In genomic region chr1:267815-268214, GRCh38 we compare ENCODE assay signal across 8 cellular contexts.
A peak's percentile ranks its signal among the peaks of the same experiment; 100 is the strongest.
DNase-seq lines count a peak whose midpoint lies in the region; TF ChIP-seq lines count a peak whose summit lies in the region.
"Not testable (repeated sequence)": the region's sequence is repeated elsewhere in the genome, so short reads cannot be mapped to it uniquely, and the experiment has no call there.

No MANE protein-coding gene starts in this region.

- DNase-seq in ELF-1 (ENCODE audit: low read depth, low spot score) = peak; percentile 4
- peak; percentile 67 for DNase-seq in NCI-H460 (ENCODE audit: extremely low read depth, low read depth)
- peak; percentile 57 to 60 for DNase-seq in activated CD4-positive, alpha-beta T cell treated with anti-CD3 and anti-CD28 coated beads, Interleukin-2, amount 50 U/mL, for 4 hours
- peak; percentile 11 to 74 for DNase-seq in ascending aorta (ENCODE audit: low spot score in 2 of 2)
- DNase-seq in fibroblast of the conjunctiva (ENCODE audit: low read depth) = peak; percentile 35
- DNase-seq in medulla oblongata (ENCODE audit: extremely low spot score) = peak; percentile 42
- DNase-seq in spleen = peak; percentile 86
- peak; percentile 87 for DNase-seq in testis

- not testable (repeated sequence) for H3K4me1 ChIP-seq in ascending aorta, spleen, testis

- intact Hi-C loops in ascending aorta (cut with DNase I); spleen (cut with DNase I; ENCODE audit: low total_unique reads); testis (cut with DNase I; ENCODE audit: low total_unique reads): not testable (repeated sequence)

- 0 to 36% (median 14%) methylated on average over 4 to 5 of the region's 5 CpGs for WGBS in spleen, 5 donors
- 15 to 17% methylated on average over 5 of the region's 5 CpGs for WGBS in testis, 2 donors

- H3K9me3 ChIP-seq in ascending aorta, spleen, testis: not testable (repeated sequence)

- H3K27me3 ChIP-seq in ascending aorta; spleen (replicated peaks in 1 of 7); testis: not testable (repeated sequence)

- not testable (repeated sequence) for H3K36me3 ChIP-seq in ascending aorta; spleen; testis (ENCODE audit: low read depth, missing control alignments)

- peak; percentile 15 to 45 (median 30) for TF ChIP-seq CTCF in ascending aorta (IDR thresholded peaks at IDR 0.05)
- peak in 9 of 11 experiments; percentile 20 to 71 (median 49) for TF ChIP-seq CTCF in spleen (IDR thresholded peaks at IDR 0.05 in 8 of 11, conservative IDR thresholded peaks at IDR 0.05 in 3 of 11)
- peak; percentile 19 to 47 (median 31) for TF ChIP-seq CTCF in testis (IDR thresholded peaks at IDR 0.05)

- TF ChIP-seq POLR2A in spleen (IDR thresholded peaks at IDR 0.05); testis (IDR thresholded peaks at IDR 0.05): not testable (repeated sequence)

- not testable (repeated sequence) for H3K27ac ChIP-seq in ascending aorta, spleen, testis

- H3K4me3 ChIP-seq in ascending aorta, spleen, testis: not testable (repeated sequence)

Comparison
In these comparisons a context has a peak if more than half of its experiments do, and no peak if none do; other contexts are left out.
1. DNase-seq: peak in every context shown above with its lines; median percentile 87 in testis; 86 in spleen; 67 in NCI-H460; 58 in activated CD4-positive, alpha-beta T cell treated with anti-CD3 and anti-CD28 coated beads, Interleukin-2, amount 50 U/mL, for 4 hours; 42 in ascending aorta; 42 in medulla oblongata; 35 in fibroblast of the conjunctiva; 4 in ELF-1.